9 cellular contexts compared by ENCODE assay signal in genomic region chr12:120677765-120678473, GRCh38. TPM values are rescaled to one million over a fixed set of nuclear protein-coding genes. Genes with fewer than 3 reads are reported as not detected.
A peak's percentile ranks its signal among the peaks of the same experiment; 100 is the strongest.
DNase-seq lines count a peak whose midpoint lies in the region; ATAC-seq, FAIRE-seq and TF ChIP-seq lines count a peak whose summit lies in the region.
"Had no signal": no experiment of that assay in that cellular context is flagged by ENCODE, and none has a peak within 500 bp of the region (broad histone marks: within the 10 kb centered on the region; RNA-seq: fewer than 3 reads in every experiment).

No MANE protein-coding gene starts in this region.

- intact Hi-C loops in HCT116 (cut with micrococcal nuclease): no loop called here
- intact Hi-C loops in kidney (cut with DNase I): no loop called here
- intact Hi-C loops in posterior cingulate gyrus (cut with DNase I): no loop called here

- H3K27me3 ChIP-seq in HCT116 (ENCODE audit: insufficient read depth, low read length) (no peaks in the 10 kb centered on the region), neural progenitor cell (no peaks in the 10 kb centered on the region)

- BruUV-seq in HCT116 (replicated peaks; lab: Mats Ljungman, UMichigan): no TSS peak

- CTCF ChIA-PET in HCT116 (lab: Charles Lee): no interaction called here

- H3K9ac ChIP-seq in HCT116 (ENCODE audit: low read length): no peak overlapping the region
- no peak overlapping the region for H3K9ac ChIP-seq in kidney (ENCODE audit: low read length in 2 of 2)
- H3K9ac ChIP-seq in neural progenitor cell: no peak overlapping the region

- RAD21 ChIA-PET in HCT116 (lab: Charles Lee; ENCODE audit: low non-redundant PET in 1 of 2, low total read pairs in 2 of 2, uncharacterized antibody in 2 of 2, unreplicated experiment in 2 of 2): no interaction called here

- H3K4me2 ChIP-seq in HCT116 (ENCODE audit: low read length) (peak overlapping the region; percentile 48), neural progenitor cell (no peak overlapping the region)

- no peak for FAIRE-seq in kidney (lab: Jason Lieb, UNC)

- peak overlapping the region; percentile 72 for H3K27ac Mint-ChIP-seq in T-helper 2 cell treated with Interferon-gamma antibody and Interleukin-4, amounts not matched to agents 5 μg/mL and 100 μg/mL, for 36 hours
- no peak overlapping the region for H3K27ac Mint-ChIP-seq in neural progenitor cell

- H3K27ac ChIP-seq in HCT116 (ENCODE audit: low read depth, low read length): no peak overlapping the region
- H3K27ac ChIP-seq in kidney (ENCODE audit: low read depth in 2 of 2, low read length in 2 of 2): no peak overlapping the region
- H3K27ac ChIP-seq in neural progenitor cell: no peak overlapping the region
- H3K27ac ChIP-seq: HL-60 had no signal

- H2AFZ ChIP-seq in HCT116 (ENCODE audit: low read depth, low read length, poor library complexity, severe bottlenecking) (peak overlapping the region; percentile 71), neural progenitor cell (replicated peaks) (no peak overlapping the region)

- H3F3A ChIP-seq in neural progenitor cell (ENCODE audit: low read depth): no peaks in the 10 kb centered on the region

- H3K4me1 ChIP-seq in HCT116 (ENCODE audit: control insufficient read depth in 1 of 2, insufficient read depth in 2 of 2, low read length in 2 of 2): peaks cover 0 to 22% of the 10 kb centered on the region in 2 experiments; a peak in 3 of 4 replicates
- no peaks in the 10 kb centered on the region for H3K4me1 ChIP-seq in kidney (ENCODE audit: control insufficient read depth in 1 of 2, insufficient read depth in 1 of 2, low read depth in 1 of 2, low read length in 2 of 2)
- H3K4me1 ChIP-seq in neural progenitor cell: no peaks in the 10 kb centered on the region

- H3K4me3 ChIP-seq in GM12864 (ENCODE audit: low read depth, low read length) (no peak overlapping the region), HCT116 (replicated peaks in 1 of 2; ENCODE audit: low read depth in 1 of 2, low read length in 2 of 2) (0 out of 4 replicates have a peak overlapping the region, but pooled peaks of 1 of the 2 experiments have one; percentile 2), kidney (ENCODE audit: low read length in 2 of 2) (no peak overlapping the region), neural progenitor cell (no peak overlapping the region)

- POLR2A ChIA-PET in HCT116 (lab: Charles Lee): interaction anchor here (0.6 to 1.0 kb wide), 3 partner anchors 8 to 256 kb away, joined by 3 to 4 read pairs (median 3); partner anchors contain the start of gene MLEC

- peak; percentile 49 for DNase-seq in GM12864 (ENCODE audit: low read depth)
- DNase-seq in HCT116 (ENCODE audit: low read depth, low spot score): no peak
- peak; percentile 18 for DNase-seq in T-helper 2 cell treated with Interferon-gamma antibody and Interleukin-4, amounts not matched to agents 5 μg/mL and 100 μg/mL, for 36 hours (ENCODE audit: low spot score)
- peak; percentile 78 for DNase-seq in kidney
- DNase-seq in posterior cingulate gyrus: no peak
- DNase-seq in NCI-H1092 (lab: John Stamatoyannopoulos, UW): no peak
- DNase-seq in AG08395 (ENCODE audit: low spot score): no peak
- no peak for DNase-seq in neural progenitor cell (ENCODE audit: low spot score)

- H3K36me3 ChIP-seq in HCT116 (ENCODE audit: control insufficient read depth in 1 of 2, insufficient read depth in 2 of 2, low read length in 2 of 2) (no peaks in the 10 kb centered on the region), kidney (ENCODE audit: control insufficient read depth in 1 of 2, insufficient read depth in 2 of 2, low read length in 2 of 2) (no peaks in the 10 kb centered on the region), neural progenitor cell (no peaks in the 10 kb centered on the region)

- TF ChIP-seq RAD21 in HCT116 (IDR thresholded peaks at IDR 0.05; ENCODE audit: low read depth): no peak

- peak; percentile 74 for ATAC-seq in HCT116

- H3K27me3 Mint-ChIP-seq in T-helper 2 cell treated with Interferon-gamma antibody and Interleukin-4, amounts not matched to agents 5 μg/mL and 100 μg/mL, for 36 hours (ENCODE audit: low read depth): no peaks in the 10 kb centered on the region
- H3K27me3 Mint-ChIP-seq in neural progenitor cell (ENCODE audit: insufficient read depth, low read depth): peaks cover 4% of the 10 kb centered on the region

- peaks cover 18% of the 10 kb centered on the region for H3K4me1 Mint-ChIP-seq in T-helper 2 cell treated with Interferon-gamma antibody and Interleukin-4, amounts not matched to agents 5 μg/mL and 100 μg/mL, for 36 hours (ENCODE audit: low read depth)
- peaks cover 7% of the 10 kb centered on the region for H3K4me1 Mint-ChIP-seq in neural progenitor cell

- no peaks in the 10 kb centered on the region for H3K9me3 Mint-ChIP-seq in T-helper 2 cell treated with Interferon-gamma antibody and Interleukin-4, amounts not matched to agents 5 μg/mL and 100 μg/mL, for 36 hours
- H3K9me3 Mint-ChIP-seq in neural progenitor cell: no peaks in the 10 kb centered on the region

- no peak for TF ChIP-seq CTCF in GM12864 (IDR thresholded peaks at IDR 0.05; ENCODE audit: low read depth, low read length, missing control alignments)
- no peak for TF ChIP-seq CTCF in HCT116 (IDR thresholded peaks at IDR 0.05 in 2 of 3, conservative IDR thresholded peaks at IDR 0.05 in 1 of 3; ENCODE audit: borderline replicate concordance in 1 of 3, insufficient read depth in 1 of 3, low read depth in 2 of 3, low read length in 2 of 3)
- no peak for TF ChIP-seq CTCF in kidney (IDR thresholded peaks at IDR 0.05; ENCODE audit: borderline replicate concordance, extremely low read depth, insufficient read depth)
- no peak for TF ChIP-seq CTCF in neural progenitor cell (IDR thresholded peaks at IDR 0.05)

- H3K9me3 ChIP-seq in HCT116 (ENCODE audit: control insufficient read depth in 1 of 2, insufficient read depth in 1 of 2, low read depth in 1 of 2, low read length in 2 of 2) (no peaks in the 10 kb centered on the region), kidney (ENCODE audit: control insufficient read depth in 1 of 2, low read length in 2 of 2) (no peaks in the 10 kb centered on the region), neural progenitor cell (ENCODE audit: low read depth) (no peaks in the 10 kb centered on the region)

- H4K20me1 ChIP-seq in HCT116 (ENCODE audit: insufficient read depth) (no peaks in the 10 kb centered on the region), neural progenitor cell (ENCODE audit: low read depth) (no peaks in the 10 kb centered on the region)

- no peaks in the 10 kb centered on the region for H3K9me2 ChIP-seq in HCT116 (ENCODE audit: insufficient read depth)

- H3K79me2 ChIP-seq in HCT116 (ENCODE audit: insufficient read depth, low read length) (no peaks in the 10 kb centered on the region), neural progenitor cell (ENCODE audit: low read depth) (no peaks in the 10 kb centered on the region)

- H3K36me3 Mint-ChIP-seq in T-helper 2 cell treated with Interferon-gamma antibody and Interleukin-4, amounts not matched to agents 5 μg/mL and 100 μg/mL, for 36 hours (ENCODE audit: low read depth): no peaks in the 10 kb centered on the region
- no peaks in the 10 kb centered on the region for H3K36me3 Mint-ChIP-seq in neural progenitor cell

- H3K4me3 Mint-ChIP-seq in T-helper 2 cell treated with Interferon-gamma antibody and Interleukin-4, amounts not matched to agents 5 μg/mL and 100 μg/mL, for 36 hours: peak overlapping the region; percentile 55
- no peak overlapping the region for H3K4me3 Mint-ChIP-seq in neural progenitor cell

- no peak for TF ChIP-seq POLR2A in HCT116 (IDR thresholded peaks at IDR 0.05; ENCODE audit: borderline replicate concordance, extremely low read depth, insufficient read depth, insufficient read length)

TF ChIP-seq in HCT116, 20 proteins besides CTCF, POLR2A, EP300 and RAD21:
- TF ChIP-seq FOSL1 (IDR thresholded peaks at IDR 0.05; ENCODE audit: low read depth) (peak; percentile 45; the same call in 1 of the 2 replicates), POLR2AphosphoS5 (IDR thresholded peaks at IDR 0.05; ENCODE audit: low read depth, low read length) (no peak), EZH2phosphoT487 (IDR thresholded peaks at IDR 0.05; ENCODE audit: borderline replicate concordance) (no peak), CEBPB (IDR thresholded peaks at IDR 0.05; ENCODE audit: low read depth) (no peak), JUND (IDR thresholded peaks at IDR 0.05) (peak; percentile 36; the same call in 1 of the 2 replicates), TCF7L2 (IDR thresholded peaks at IDR 0.05; ENCODE audit: borderline replicate concordance, extremely low read depth, insufficient read depth, insufficient read length) (peak; percentile 81), EGR1 (IDR thresholded peaks at IDR 0.05; ENCODE audit: low read depth) (no peak)

RNA-seq across cellular contexts. Expression of gene MLEC, which starts 9.0 kb away (rescaled TPM):
- 152 TPM for total RNA-seq in HCT116 (2021; ENCODE audit: unreplicated experiment)
- polyA plus RNA-seq in HCT116 (2012): 53.9 and 59.2 TPM in 2 replicates
- total RNA-seq in kidney: 146 TPM
- 60.3 TPM for polyA plus RNA-seq in kidney (ENCODE audit: insufficient read depth, low read depth, low replicate concordance)
- 94.7 and 100 TPM in 2 replicates for total RNA-seq in neural progenitor cell (ENCODE audit: low replicate concordance)

RNA-seq across cellular contexts. Expression of gene UNC119B, which starts 32.3 kb away (rescaled TPM):
- total RNA-seq in HCT116 (2021; ENCODE audit: unreplicated experiment) (33.8 TPM), kidney (44.5 TPM), neural progenitor cell (ENCODE audit: low replicate concordance) (58.4 and 58.9 TPM in 2 replicates)
- 20.2 and 21.3 TPM in 2 replicates for polyA plus RNA-seq in HCT116 (2012)
- polyA plus RNA-seq in kidney (ENCODE audit: insufficient read depth, low read depth, low replicate concordance): 29.4 TPM

RNA-seq across cellular contexts. Expression of gene CABP1, which starts 37.5 kb away (rescaled TPM):
- total RNA-seq in HCT116 (2021; ENCODE audit: unreplicated experiment) (0.84 TPM), kidney (2.0 TPM), neural progenitor cell (ENCODE audit: low replicate concordance) (0.47 and 1.6 TPM in 2 replicates)
- 0.34 and 0.99 TPM in 2 replicates for polyA plus RNA-seq in HCT116 (2012)
- 24.1 TPM for polyA plus RNA-seq in kidney (ENCODE audit: insufficient read depth, low read depth, low replicate concordance)

RNA-seq across cellular contexts. Expression of gene ACADS, which starts 47.7 kb away (rescaled TPM):
- total RNA-seq in HCT116 (2021; ENCODE audit: unreplicated experiment) (21.4 TPM), kidney (24.4 TPM), neural progenitor cell (ENCODE audit: low replicate concordance) (0.88 and 4.2 TPM in 2 replicates)
- 21.2 and 22.2 TPM in 2 replicates for polyA plus RNA-seq in HCT116 (2012)
- polyA plus RNA-seq in kidney (ENCODE audit: insufficient read depth, low read depth, low replicate concordance): 133 TPM

Comparison
In these comparisons a context has a peak if more than half of its experiments do, and no peak if none do; other contexts are left out.
1. DNase-seq: peak in GM12864 (single experiment), T-helper 2 cell treated with Interferon-gamma antibody and Interleukin-4, amounts not matched to agents 5 μg/mL and 100 μg/mL, for 36 hours (single experiment) and kidney (single experiment); none in HCT116 (single experiment), posterior cingulate gyrus (0 of 10), NCI-H1092 (single experiment), AG08395 (single experiment) and neural progenitor cell (single experiment).